ENCODE assay signal across 8 cellular contexts in genomic region chr9:116149844-116150243, GRCh38. TPM values are rescaled to one million over a fixed set of nuclear protein-coding genes. Genes with fewer than 3 reads are reported as not detected.
DNase-seq lines count a peak whose midpoint lies in the region; ATAC-seq and TF ChIP-seq lines count a peak whose summit lies in the region.

No MANE protein-coding gene starts in this region.

- H3K4me1 ChIP-seq in ascending aorta = no peaks in the 10 kb centered on the region
- H3K4me1 ChIP-seq in left lung = no peaks in the 10 kb centered on the region

- POLR2A ChIA-PET in activated CD4-positive, alpha-beta T cell treated with anti-CD3 and anti-CD28 coated beads, Interleukin-2, amount 10 ng/mL, durations not matched to agents 7 days and 5 days (lab: Charles Lee) = no interaction called here

- peaks cover 3% of the 10 kb centered on the region for H3K4me1 Mint-ChIP-seq in activated CD4-positive, alpha-beta T cell treated with anti-CD3 and anti-CD28 coated beads, Interleukin-2, amount 10 ng/mL, durations not matched to agents 7 days and 5 days

- TF ChIP-seq CTCF in ascending aorta (IDR thresholded peaks at IDR 0.05) (peak; percentile 28 to 58 (median 43)), left lung (IDR thresholded peaks at IDR 0.05) (peak; percentile 31 to 41), omental fat pad (IDR thresholded peaks at IDR 0.05) (no peak)

- DNase-seq in NCI-H2227 (lab: John Stamatoyannopoulos, UW; ENCODE audit: unreplicated experiment) (peak; percentile 0), NCI-H2227 treated with DMSO at 0.1 percent for 48 hours (lab: John Stamatoyannopoulos, UW) (no peak), ascending aorta (ENCODE audit: low spot score in 2 of 2) (no peak), left lung (no peak), cerebellum (ENCODE audit: low spot score) (no peak), omental fat pad (ENCODE audit: low spot score) (no peak)
- no peak for DNase-seq in activated CD4-positive, alpha-beta T cell treated with anti-CD3 and anti-CD28 coated beads, Interleukin-2, amount 10 ng/mL, durations not matched to agents 7 days and 5 days

- CTCF ChIA-PET in activated CD4-positive, alpha-beta T cell treated with anti-CD3 and anti-CD28 coated beads, Interleukin-2, amount 10 ng/mL, durations not matched to agents 7 days and 5 days (lab: Charles Lee) = no interaction called here

- intact Hi-C loops in ascending aorta (cut with DNase I) (loop anchor here (5.0 to 10.0 kb wide), 4 partner anchors 208 to 1755 kb away; no protein-coding TSS in a partner anchor), left lung (cut with DNase I) (loop anchor here in 1 of 2 donors (5.0 to 10.0 kb wide), 2 partner anchors 422 to 455 kb away; no protein-coding TSS in a partner anchor)

- H3K4me3 ChIP-seq in ascending aorta (no peak overlapping the region), left lung (no peak overlapping the region)

- H3K9me3 Mint-ChIP-seq in activated CD4-positive, alpha-beta T cell treated with anti-CD3 and anti-CD28 coated beads, Interleukin-2, amount 10 ng/mL, durations not matched to agents 7 days and 5 days = no peaks in the 10 kb centered on the region

- H3K36me3 Mint-ChIP-seq in activated CD4-positive, alpha-beta T cell treated with anti-CD3 and anti-CD28 coated beads, Interleukin-2, amount 10 ng/mL, durations not matched to agents 7 days and 5 days (ENCODE audit: low read depth) = no peaks in the 10 kb centered on the region

- H3K36me3 ChIP-seq in ascending aorta (no peaks in the 10 kb centered on the region), left lung (no peaks in the 10 kb centered on the region)

- H3K9me3 ChIP-seq in ascending aorta (no peaks in the 10 kb centered on the region), left lung (no peaks in the 10 kb centered on the region)

- H3K27me3 ChIP-seq in ascending aorta (no peaks in the 10 kb centered on the region), left lung (peaks cover 2 to 44% of the 10 kb centered on the region in 2 donors)

- H3K27me3 Mint-ChIP-seq in activated CD4-positive, alpha-beta T cell treated with anti-CD3 and anti-CD28 coated beads, Interleukin-2, amount 10 ng/mL, durations not matched to agents 7 days and 5 days = peaks cover 36% of the 10 kb centered on the region

- H3K27ac Mint-ChIP-seq in activated CD4-positive, alpha-beta T cell treated with anti-CD3 and anti-CD28 coated beads, Interleukin-2, amount 10 ng/mL, durations not matched to agents 7 days and 5 days = no peak overlapping the region

- H3K27ac ChIP-seq in ascending aorta (no peak overlapping the region), left lung (no peak overlapping the region)

- peak; percentile 84 for ATAC-seq in HG03442 (IDR thresholded peaks at IDR 0.05; ENCODE audit: unreplicated experiment)
- peak; percentile 81 for ATAC-seq in left lung
- no peak for ATAC-seq in omental fat pad (ENCODE audit: low FRiP score)

- H3K4me3 Mint-ChIP-seq in activated CD4-positive, alpha-beta T cell treated with anti-CD3 and anti-CD28 coated beads, Interleukin-2, amount 10 ng/mL, durations not matched to agents 7 days and 5 days = no peak overlapping the region

RNA-seq across cellular contexts. Expression of gene PAPPA, which starts 3.7 kb away (rescaled TPM):
- total RNA-seq in ascending aorta (6.0 TPM), left lung (1 to 10 TPM; 4.3 to 9.8 TPM), cerebellum (0.36 TPM), omental fat pad (10 to 100 TPM in 3 of 4 donors, 1 to 10 TPM in 1; 9.6 to 35.3 (median 14.9) TPM)
- not detected for total RNA-seq in activated CD4-positive, alpha-beta T cell treated with anti-CD3 and anti-CD28 coated beads, Interleukin-2, amount 10 ng/mL, durations not matched to agents 7 days and 5 days

Comparison
In these comparisons a context has a peak if more than half of its experiments do, and no peak if none do; other contexts are left out.
1. CTCF ChIP-seq: peak in ascending aorta (3 of 3) and left lung (2 of 2); none in omental fat pad (0 of 3).